Comparison of ENCODE assay signal across 8 cellular contexts in the genomic region with DNA sequence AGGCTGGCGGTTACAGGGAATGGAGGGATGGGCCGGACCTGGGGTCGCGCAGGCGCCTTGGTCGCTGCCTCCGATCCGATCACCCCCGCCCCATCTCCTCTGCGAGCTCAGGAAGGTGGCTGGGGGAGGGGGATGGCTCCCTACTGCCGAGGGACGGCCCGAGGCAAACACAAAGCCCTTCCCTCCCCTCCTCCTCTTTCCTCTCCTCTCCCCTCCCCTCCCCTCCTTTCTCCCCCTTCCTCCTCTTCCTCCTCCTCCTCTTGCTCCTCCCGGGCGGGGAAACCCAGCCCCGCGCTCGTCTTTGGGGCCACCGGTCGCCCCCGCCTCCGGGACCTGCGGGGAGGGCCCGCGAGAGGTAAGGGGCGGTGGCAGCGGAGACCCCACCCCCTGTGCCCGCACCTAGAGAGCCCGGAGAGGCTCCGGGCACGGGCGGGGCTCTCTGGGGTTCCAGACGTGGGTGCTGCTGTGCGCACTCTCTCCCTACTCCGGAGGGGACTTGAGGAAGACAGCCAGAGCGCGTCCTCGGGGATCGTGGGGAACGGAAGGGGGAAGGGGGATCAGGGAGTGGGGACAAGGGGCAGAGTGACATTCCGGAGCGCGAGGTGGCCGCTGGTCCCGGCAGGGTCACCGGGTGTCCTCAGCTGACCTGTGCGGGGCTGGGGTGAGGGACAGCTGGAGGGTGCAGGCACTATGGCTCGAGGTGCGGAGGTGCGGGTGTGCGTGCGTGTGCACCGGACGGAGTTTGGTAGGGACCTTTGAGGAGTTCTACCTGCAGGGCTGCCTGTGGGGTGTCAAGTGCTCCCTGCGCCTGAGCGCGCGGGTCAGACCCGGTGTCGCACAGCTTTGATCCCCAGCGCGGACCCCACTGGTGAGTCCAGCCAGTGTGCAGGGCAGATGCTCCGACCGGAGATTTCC. TPM values are rescaled to one million over a fixed set of nuclear protein-coding genes. Genes with fewer than 3 reads are reported as not detected.
A peak's percentile ranks its signal among the peaks of the same experiment; 100 is the strongest.
DNase-seq lines count a peak whose midpoint lies in the region; ATAC-seq and TF ChIP-seq lines count a peak whose summit lies in the region.

Gene RIN2, plus strand, starts transcription at position 286 of the 915 bp plus-strand sequence. CDS start 131,344 bp downstream, outside the sequence.

- no peaks in the 10 kb centered on the region for H3K36me3 Mint-ChIP-seq in immature natural killer cell

- ATAC-seq in GM18511 (IDR thresholded peaks at IDR 0.05; ENCODE audit: unreplicated experiment) = no peak

- peak in 1 of 2 donors; percentile 34 for TF ChIP-seq POLR2A in sigmoid colon (IDR thresholded peaks at IDR 0.05)

- no peak for TF ChIP-seq CTCF in sigmoid colon (IDR thresholded peaks at IDR 0.05)

- peaks cover 3 to 9% (median 4%) of the 10 kb centered on the region in 3 donors for H3K27me3 Mint-ChIP-seq in immature natural killer cell (ENCODE audit: low read depth in 3 of 3)

- DNase-seq in AG08395 (ENCODE audit: low spot score) = peak; percentile 96
- peak; percentile 94 for DNase-seq in HEK293T (ENCODE audit: extremely low spot score)
- peak; percentile 73 for DNase-seq in NCI-H82 treated with DMSO at 0.1 percent for 48 hours (lab: John Stamatoyannopoulos, UW; ENCODE audit: unreplicated experiment)
- DNase-seq in immature natural killer cell = no peak
- peak; percentile 96 for DNase-seq in sigmoid colon
- no peak for DNase-seq in stimulated activated CD4-positive, alpha-beta T cell treated with anti-CD3 and anti-CD28 coated beads, Interleukin-4, amount 100 ng/mL, for 1 hour

- POLR2A ChIA-PET in HEK293T (lab: Yijun Ruan, JAX) = interaction anchor here (0.7 to 1.6 kb wide), 8 partner anchors 14 to 294 kb away, joined by 3 to 4 read pairs (median 3); partner anchors contain the start of genes CFAP61, CRNKL1 and NAA20

- no peaks in the 10 kb centered on the region for H3K9me3 ChIP-seq in sigmoid colon

- intact Hi-C loops in sigmoid colon (cut with DNase I) = loop anchor here (2.0 to 5.0 kb wide), 2 partner anchors 65 to 219 kb away; no protein-coding TSS in a partner anchor

- H3K27ac ChIP-seq in cingulate gyrus (ENCODE audit: low read depth, low read length) (peak within 1 kb of the TSS; percentile 85), sigmoid colon (peak within 1 kb of the TSS; percentile 92 to 96 (median 94))

- CTCF ChIA-PET in HEK293T (lab: Yijun Ruan, JAX) = no interaction called here

- H3K27ac Mint-ChIP-seq in immature natural killer cell = no peak within 1 kb of the TSS

- H3K27me3 ChIP-seq in sigmoid colon = no peaks in the 10 kb centered on the region

- H3K4me3 Mint-ChIP-seq in immature natural killer cell = peak within 1 kb of the TSS; percentile 27 to 70 (median 58)

- H3K4me1 ChIP-seq in sigmoid colon = peaks cover 0 to 33% (median 29%) of the 10 kb centered on the region in 4 donors

- peak within 1 kb of the TSS; percentile 71 to 94 (median 84) for H3K4me3 ChIP-seq in sigmoid colon

- peaks cover 0 to 2% of the 10 kb centered on the region in 2 donors for H3K4me1 Mint-ChIP-seq in immature natural killer cell

- TF ChIP-seq EP300 in sigmoid colon (IDR thresholded peaks at IDR 0.05) = no peak

- no peaks in the 10 kb centered on the region for H3K9me3 Mint-ChIP-seq in immature natural killer cell

- H3K36me3 ChIP-seq in sigmoid colon = no peaks in the 10 kb centered on the region

- WGBS in sigmoid colon, 2 donors = 1% methylated on average over 64 of the region's 64 CpGs

TF ChIP-seq in HEK293T, 16 proteins besides CTCF, POLR2A, EP300 and RAD21:
- no peak for TF ChIP-seq SP1 (IDR thresholded peaks at IDR 0.05)
- no peak for TF ChIP-seq FOXM1 (IDR thresholded peaks at IDR 0.05; ENCODE audit: borderline replicate concordance)
- peak; percentile 71; the same call in 1 of the 2 replicates for TF ChIP-seq HDGF (IDR thresholded peaks at IDR 0.05; ENCODE audit: borderline replicate concordance)
- peak; percentile 26 for TF ChIP-seq L3MBTL2 (conservative IDR thresholded peaks at IDR 0.05)
- TF ChIP-seq LEF1 (IDR thresholded peaks at IDR 0.05; ENCODE audit: borderline replicate concordance) = no peak

RNA-seq across cellular contexts. Expression of gene RIN2, which starts in this region (rescaled TPM):
- polyA plus RNA-seq in immature natural killer cell (not detected), sigmoid colon (10 to 100 TPM; 13.4 to 21.0 (median 16.7) TPM)
- total RNA-seq in sigmoid colon = 10 to 100 TPM; 54.2 to 73.7 (median 57.8) TPM

Comparison
In these comparisons a context has a peak if more than half of its experiments do, and no peak if none do; other contexts are left out.
1. RNA of gene RIN2 (polyA plus RNA-seq): 13.4 to 21.0 TPM in sigmoid colon; not detected in immature natural killer cell; every median in the first group is over 10 times any median in the second.
2. DNase-seq: peak in AG08395 (single experiment), HEK293T (single experiment), NCI-H82 treated with DMSO at 0.1 percent for 48 hours (single experiment) and sigmoid colon (single experiment); none in immature natural killer cell (0 of 3) and stimulated activated CD4-positive, alpha-beta T cell treated with anti-CD3 and anti-CD28 coated beads, Interleukin-4, amount 100 ng/mL, for 1 hour (single experiment).